ENCODE assay signal across 2 cellular contexts in genomic region chr1:39157304-39157703, GRCh38.
TF ChIP-seq lines count a peak whose summit lies in the region.

No MANE protein-coding gene starts in this region.

TF ChIP-seq in A549, 52 proteins besides CTCF, POLR2A, EP300 and RAD21:
- no peak for TF ChIP-seq HMGXB4 (CRISPR knock-in tag; IDR thresholded peaks at IDR 0.05; ENCODE audit: borderline replicate concordance)
- no peak for TF ChIP-seq HDAC2 (IDR thresholded peaks at IDR 0.05)
- TF ChIP-seq BCL3 (IDR thresholded peaks at IDR 0.05): no peak
- no peak for TF ChIP-seq TFCP2L1 (CRISPR knock-in tag; IDR thresholded peaks at IDR 0.05)
- no peak for TF ChIP-seq RNF2 (IDR thresholded peaks at IDR 0.05; ENCODE audit: borderline replicate concordance, low read depth)
- no peak for TF ChIP-seq ZFP36 (IDR thresholded peaks at IDR 0.05; ENCODE audit: borderline replicate concordance, partially characterized antibody)
- TF ChIP-seq MAX (IDR thresholded peaks at IDR 0.05): no peak
- TF ChIP-seq ATOH8 (CRISPR knock-in tag; IDR thresholded peaks at IDR 0.05; ENCODE audit: low read depth): no peak
- no peak for TF ChIP-seq TP53 (CRISPR knock-in tag; IDR thresholded peaks at IDR 0.05)
- no peak for TF ChIP-seq RFX5 (IDR thresholded peaks at IDR 0.05)
- no peak for TF ChIP-seq HOXB5 (CRISPR knock-in tag; IDR thresholded peaks at IDR 0.05)
- TF ChIP-seq CHD2 (IDR thresholded peaks at IDR 0.05; ENCODE audit: low read length, partially characterized antibody): no peak
- TF ChIP-seq REST (IDR thresholded peaks at IDR 0.05): no peak
- TF ChIP-seq NPAS2 (CRISPR knock-in tag; IDR thresholded peaks at IDR 0.05; ENCODE audit: borderline replicate concordance): no peak
- TF ChIP-seq JUNB (IDR thresholded peaks at IDR 0.05): no peak

TF ChIP-seq in HepG2, 621 proteins besides CTCF, POLR2A, EP300 and RAD21 (continued from another document):
- TF ChIP-seq BHLHE40 (IDR thresholded peaks at IDR 0.05; ENCODE audit: low read length) (no peak), ASH2L (IDR thresholded peaks at IDR 0.05; ENCODE audit: insufficient read length, low read depth, low read length) (no peak), ZNF3 (CRISPR knock-in tag; IDR thresholded peaks at IDR 0.05) (no peak), SNRNP70 (IDR thresholded peaks at IDR 0.05; ENCODE audit: low read depth, low read length) (no peak), KDM4B (CRISPR knock-in tag; IDR thresholded peaks at IDR 0.05) (no peak), ARNTL (CRISPR knock-in tag; IDR thresholded peaks at IDR 0.05) (no peak), ZFAT (CRISPR knock-in tag; conservative IDR thresholded peaks at IDR 0.05) (no peak), AHR (CRISPR knock-in tag; IDR thresholded peaks at IDR 0.05) (no peak), ZNF709 (CRISPR knock-in tag; IDR thresholded peaks at IDR 0.05) (no peak), NFE2L2 (IDR thresholded peaks at IDR 0.05; ENCODE audit: low read length) (no peak), EED (CRISPR knock-in tag; IDR thresholded peaks at IDR 0.05) (no peak), ATF4 (CRISPR knock-in tag; IDR thresholded peaks at IDR 0.05) (no peak), FOSL2 (CRISPR knock-in tag; IDR thresholded peaks at IDR 0.05) (no peak), ZNF136 (CRISPR knock-in tag; IDR thresholded peaks at IDR 0.05; ENCODE audit: low read depth) (no peak), CENPBD1 (CRISPR knock-in tag; IDR thresholded peaks at IDR 0.05; ENCODE audit: borderline replicate concordance, low read depth) (no peak), GLMP (CRISPR knock-in tag; IDR thresholded peaks at IDR 0.05; ENCODE audit: borderline replicate concordance) (no peak), MAX (IDR thresholded peaks at IDR 0.05) (no peak), CCDC6 (CRISPR knock-in tag; IDR thresholded peaks at IDR 0.05) (no peak)
